Comparison of ENCODE assay signal across 23 cellular contexts in genomic region chr1:70063861-70064260, GRCh38.
"Had no signal": no experiment of that assay in that cellular context is flagged by ENCODE, and none has a peak within 500 bp of the region (broad histone marks: within the 10 kb centered on the region; RNA-seq: fewer than 3 reads in every experiment).

No MANE protein-coding gene starts in this region.

- H3K27me3 ChIP-seq: dorsolateral prefrontal cortex, esophagus muscularis mucosa, gastrocnemius medialis, heart right ventricle, left lung had no signal

- H3K27ac ChIP-seq: coronary artery, dorsolateral prefrontal cortex, esophagus muscularis mucosa, gastrocnemius medialis, heart right ventricle, left lung, lower lobe of right lung had no signal

- H3K4me1 ChIP-seq: esophagus muscularis mucosa, gastrocnemius medialis, heart right ventricle, left lung, lower lobe of right lung had no signal

- H3K4me3 ChIP-seq: coronary artery, dorsolateral prefrontal cortex, esophagus muscularis mucosa, gastrocnemius medialis, heart right ventricle, left lung, lower lobe of right lung, mucosa of descending colon had no signal

- H3K36me3 ChIP-seq: esophagus muscularis mucosa, gastrocnemius medialis, heart right ventricle, left lung, lower lobe of right lung had no signal

- H3K9me3 ChIP-seq: esophagus muscularis mucosa, gastrocnemius medialis, heart right ventricle, left lung, lower lobe of right lung, mucosa of descending colon had no signal

- DNase-seq: dermis blood vessel endothelial cell; dorsolateral prefrontal cortex; effector CD4-positive, alpha-beta T cell; effector memory CD4-positive, alpha-beta T cell; foreskin fibroblast; foreskin melanocyte; gastrocnemius medialis; glutamatergic neuron; head of caudate nucleus; heart right ventricle; hippocampal formation; left cardiac atrium; left lung; left ventricle myocardium superior; lower lobe of right lung; mesenchymal stem cell; mucosa of descending colon; naive B cell had no signal

- ATAC-seq: gastrocnemius medialis, heart right ventricle, left cardiac atrium, left lung, left ventricle myocardium superior, lower lobe of right lung, mucosa of descending colon had no signal

- FAIRE-seq: colon, endothelial cell of umbilical vein, islet of Langerhans had no signal
